17 cellular contexts compared by ENCODE assay signal in genomic region chr3:197714251-197714650, GRCh38. TPM values are rescaled to one million over a fixed set of nuclear protein-coding genes. Genes with fewer than 3 reads are reported as not detected.
DNase-seq lines count a peak whose midpoint lies in the region; ATAC-seq, FAIRE-seq and TF ChIP-seq lines count a peak whose summit lies in the region.
"Had no signal": no experiment of that assay in that cellular context is flagged by ENCODE, and none has a peak within 500 bp of the region (broad histone marks: within the 10 kb centered on the region; RNA-seq: fewer than 3 reads in every experiment).

No MANE protein-coding gene starts in this region.

- H3K27ac ChIP-seq in SJSA1 (peak overlapping the region; percentile 11; the same call in 1 of the 2 replicates), kidney (ENCODE audit: low read depth in 2 of 2, low read length in 2 of 2) (peak overlapping the region; percentile 18 to 85), tibial artery (peak overlapping the region; percentile 80 to 84), suprapubic skin (no peak overlapping the region)
- H3K27ac ChIP-seq: body of pancreas had no signal

- intact Hi-C loops in kidney (cut with DNase I) (no loop called here), tibial artery (cut with DNase I; ENCODE audit: low total_unique reads) (loop anchor here (5.0 kb wide), 1 partner anchor 38 kb away; no protein-coding TSS in a partner anchor)

- 97% methylated on average over 4 of the region's 4 CpGs for WGBS in suprapubic skin

- no peak for DNase-seq in activated naive CD8-positive, alpha-beta T cell treated with anti-CD3 and anti-CD28 coated beads for 36 hours
- DNase-seq in SJSA1 (ENCODE audit: low read depth in 1 of 2, low spot score in 2 of 2) (no peak), kidney (no peak), tibial artery (no peak), suprapubic skin (ENCODE audit: low spot score in 2 of 2) (no peak), GF-D8 (lab: John Stamatoyannopoulos, UW) (no peak)
- DNase-seq: body of pancreas, HCEC 1CT, hippocampal formation, Kasumi-1, mesendoderm, NCI-H2081 had no signal

- ATAC-seq in HG02623 (IDR thresholded peaks at IDR 0.05; ENCODE audit: unreplicated experiment), result no peak
- ATAC-seq: body of pancreas had no signal

- no peaks in the 10 kb centered on the region for H3K36me3 ChIP-seq in SJSA1
- no peaks in the 10 kb centered on the region for H3K36me3 ChIP-seq in kidney (ENCODE audit: control insufficient read depth in 1 of 2, insufficient read depth in 2 of 2, low read length in 2 of 2)
- H3K36me3 ChIP-seq in tibial artery, result peaks cover 0 to 14% (median 12%) of the 10 kb centered on the region in 3 donors
- H3K36me3 ChIP-seq in suprapubic skin, result peaks cover 7% of the 10 kb centered on the region

- no peaks in the 10 kb centered on the region for H3K9me3 Mint-ChIP-seq in activated naive CD8-positive, alpha-beta T cell (ENCODE audit: low read depth)
- H3K9me3 Mint-ChIP-seq in activated naive CD8-positive, alpha-beta T cell treated with anti-CD3 and anti-CD28 coated beads for 36 hours, result no peaks in the 10 kb centered on the region

- no peaks in the 10 kb centered on the region for H3K9me3 ChIP-seq in SJSA1 (replicated peaks)
- no peaks in the 10 kb centered on the region for H3K9me3 ChIP-seq in kidney (ENCODE audit: control insufficient read depth in 1 of 2, low read length in 2 of 2)
- no peaks in the 10 kb centered on the region for H3K9me3 ChIP-seq in tibial artery
- H3K9me3 ChIP-seq in suprapubic skin, result no peaks in the 10 kb centered on the region
- H3K9me3 ChIP-seq: body of pancreas, tibial nerve had no signal

- H3K27me3 ChIP-seq in SJSA1 (replicated peaks), result no peaks in the 10 kb centered on the region
- H3K27me3 ChIP-seq in tibial artery, result no peaks in the 10 kb centered on the region
- no peaks in the 10 kb centered on the region for H3K27me3 ChIP-seq in suprapubic skin
- H3K27me3 ChIP-seq: body of pancreas, tibial nerve had no signal

- peak overlapping the region; percentile 54 for H3K27ac Mint-ChIP-seq in activated naive CD8-positive, alpha-beta T cell
- H3K27ac Mint-ChIP-seq in activated naive CD8-positive, alpha-beta T cell treated with anti-CD3 and anti-CD28 coated beads for 36 hours, result no peak overlapping the region

- H3K4me1 ChIP-seq in SJSA1 (replicated peaks) (peaks cover 20% of the 10 kb centered on the region), kidney (ENCODE audit: control insufficient read depth in 1 of 2, insufficient read depth in 1 of 2, low read depth in 1 of 2, low read length in 2 of 2) (peaks cover 2 to 9% of the 10 kb centered on the region in 2 donors), tibial artery (peaks cover 0 to 37% (median 14%) of the 10 kb centered on the region in 4 donors), suprapubic skin (peaks cover 18% of the 10 kb centered on the region)
- H3K4me1 ChIP-seq: body of pancreas had no signal

- FAIRE-seq in kidney (lab: Jason Lieb, UNC), result no peak
- FAIRE-seq: endothelial cell of umbilical vein, TTC549 had no signal

- H3K4me1 Mint-ChIP-seq in activated naive CD8-positive, alpha-beta T cell (ENCODE audit: low read depth), result peaks cover 26% of the 10 kb centered on the region
- H3K4me1 Mint-ChIP-seq in activated naive CD8-positive, alpha-beta T cell treated with anti-CD3 and anti-CD28 coated beads for 36 hours, result peaks cover 25% of the 10 kb centered on the region

- H3K9ac ChIP-seq in kidney (ENCODE audit: low read length in 2 of 2), result no peak overlapping the region

- TF ChIP-seq POLR2A in suprapubic skin (IDR thresholded peaks at IDR 0.05), result no peak

- H3K4me3 ChIP-seq in SJSA1 (no peak overlapping the region), kidney (ENCODE audit: low read length in 2 of 2) (no peak overlapping the region), tibial artery (no peak overlapping the region), suprapubic skin (no peak overlapping the region)
- H3K4me3 ChIP-seq: body of pancreas, tibial nerve had no signal

- no peak overlapping the region for H3K4me3 Mint-ChIP-seq in activated naive CD8-positive, alpha-beta T cell
- no peak overlapping the region for H3K4me3 Mint-ChIP-seq in activated naive CD8-positive, alpha-beta T cell treated with anti-CD3 and anti-CD28 coated beads for 36 hours

- H3K36me3 Mint-ChIP-seq in activated naive CD8-positive, alpha-beta T cell, result peaks cover 5% of the 10 kb centered on the region
- H3K36me3 Mint-ChIP-seq in activated naive CD8-positive, alpha-beta T cell treated with anti-CD3 and anti-CD28 coated beads for 36 hours, result peaks cover 19% of the 10 kb centered on the region

- no peak for TF ChIP-seq EP300 in suprapubic skin (IDR thresholded peaks at IDR 0.05)

- no peak for TF ChIP-seq CTCF in kidney (IDR thresholded peaks at IDR 0.05; ENCODE audit: borderline replicate concordance, extremely low read depth, insufficient read depth)
- no peak for TF ChIP-seq CTCF in tibial artery (IDR thresholded peaks at IDR 0.05)
- no peak for TF ChIP-seq CTCF in suprapubic skin (IDR thresholded peaks at IDR 0.05)

- H3K27me3 Mint-ChIP-seq in activated naive CD8-positive, alpha-beta T cell, result no peaks in the 10 kb centered on the region
- H3K27me3 Mint-ChIP-seq in activated naive CD8-positive, alpha-beta T cell treated with anti-CD3 and anti-CD28 coated beads for 36 hours, result no peaks in the 10 kb centered on the region

RNA-seq across cellular contexts. Expression of gene RUBCN, which starts 22.5 kb away (rescaled TPM):
- 10 to 100 TPM; 23.7 to 24.7 TPM for total RNA-seq in activated naive CD8-positive, alpha-beta T cell treated with anti-CD3 and anti-CD28 coated beads for 36 hours
- total RNA-seq in SJSA1 (2014; rRNA removed; shearing (Covaris generic)), result 7.0 and 10.4 TPM in 2 replicates
- total RNA-seq in kidney (31.5 TPM), suprapubic skin (10 to 100 TPM; 41.8 to 70.2 (median 48.4) TPM)
- 4.4 TPM for polyA plus RNA-seq in kidney (ENCODE audit: insufficient read depth, low read depth, low replicate concordance)

RNA-seq across cellular contexts. Expression of gene FYTTD1, which starts 35.4 kb away (rescaled TPM):
- total RNA-seq in activated naive CD8-positive, alpha-beta T cell treated with anti-CD3 and anti-CD28 coated beads for 36 hours, result 10 to 100 TPM; 23.2 to 25.0 TPM
- 20.9 and 52.2 TPM in 2 replicates for total RNA-seq in SJSA1 (2014; rRNA removed; shearing (Covaris generic))
- total RNA-seq in kidney (53.7 TPM), suprapubic skin (10 to 100 TPM; 46.6 to 53.3 (median 49.9) TPM)
- 11.9 TPM for polyA plus RNA-seq in kidney (ENCODE audit: insufficient read depth, low read depth, low replicate concordance)
